ENCODE assay signal across 8 cellular contexts in genomic region chr17:1455748-1456599, GRCh38. TPM values are rescaled to one million over a fixed set of nuclear protein-coding genes. Genes with fewer than 3 reads are reported as not detected.
DNase-seq lines count a peak whose midpoint lies in the region; ATAC-seq, FAIRE-seq and TF ChIP-seq lines count a peak whose summit lies in the region.

Gene CRK (minus strand): TSS chr17:1456232. CDS start chr17:1456117, 115 bp downstream.

- intact Hi-C loops in activated CD4-positive, alpha-beta T cell treated with anti-CD3 and anti-CD28 coated beads, Interleukin-2, amount 10 ng/mL, durations not matched to agents 24 days and 14 days (cut with micrococcal nuclease), result loop anchor here (1.0 to 5.0 kb wide), 4 partner anchors 35 to 89 kb away; partner anchors contain the start of genes INPP5K and YWHAE
- intact Hi-C loops in colonic mucosa (cut with DNase I), result loop anchor here (2.0 to 10.0 kb wide), 2 partner anchors 61 to 91 kb away; partner anchors contain the start of gene INPP5K

- H3K9me3 ChIP-seq in BE2C (no peaks in the 10 kb centered on the region), colonic mucosa (no peaks in the 10 kb centered on the region)

- peak; percentile 69 for ATAC-seq in HG03457 (IDR thresholded peaks at IDR 0.05; ENCODE audit: unreplicated experiment)

- DNase-seq in BE2C, result peak; percentile 95
- peak; percentile 98 for DNase-seq in GM19239 (ENCODE audit: insufficient read length, low spot score)
- peak; percentile 22 for DNase-seq in NCI-H524 treated with DMSO at 0.1 percent for 48 hours (lab: John Stamatoyannopoulos, UW)
- DNase-seq in activated CD4-positive, alpha-beta T cell treated with anti-CD3 and anti-CD28 coated beads, Interleukin-2, amount 10 ng/mL, durations not matched to agents 24 days and 14 days, result peak; percentile 100
- peak; percentile 97 for DNase-seq in colonic mucosa
- peak; percentile 95 to 98 (median 96) for DNase-seq in stimulated activated CD4-positive, alpha-beta T cell treated with anti-CD3 and anti-CD28 coated beads, Interleukin-1b, Interleukin-23, amount 100 ng/mL, for 24 hours (ENCODE audit: low read depth in 4 of 4, low spot score in 1 of 4)

- peaks cover 13% of the 10 kb centered on the region for H3K27me3 Mint-ChIP-seq in activated CD4-positive, alpha-beta T cell treated with anti-CD3 and anti-CD28 coated beads, Interleukin-2, amount 10 ng/mL, durations not matched to agents 24 days and 14 days

- TF ChIP-seq CTCF in BE2C (IDR thresholded peaks at IDR 0.05; ENCODE audit: low read depth, low read length), result no peak
- no peak for TF ChIP-seq CTCF in colonic mucosa (IDR thresholded peaks at IDR 0.05)

- H3K4me3 ChIP-seq in BE2C (ENCODE audit: low read depth, low read length), result peak within 1 kb of the TSS; percentile 74
- peak within 1 kb of the TSS; percentile 86 for H3K4me3 ChIP-seq in colonic mucosa

- FAIRE-seq in GM19239 (lab: Jason Lieb, UNC), result peak; percentile 94

- H3K27me3 ChIP-seq in BE2C (no peaks in the 10 kb centered on the region), colonic mucosa (no peaks in the 10 kb centered on the region), layer of hippocampus (ENCODE audit: control insufficient read depth, insufficient read depth, low read length) (no peaks in the 10 kb centered on the region)

- H3K4me3 Mint-ChIP-seq in activated CD4-positive, alpha-beta T cell treated with anti-CD3 and anti-CD28 coated beads, Interleukin-2, amount 10 ng/mL, durations not matched to agents 24 days and 14 days, result peak within 1 kb of the TSS; percentile 91

- H3K4me1 Mint-ChIP-seq in activated CD4-positive, alpha-beta T cell treated with anti-CD3 and anti-CD28 coated beads, Interleukin-2, amount 10 ng/mL, durations not matched to agents 24 days and 14 days, result peaks cover 24% of the 10 kb centered on the region

- H3K27ac ChIP-seq in colonic mucosa (peak within 1 kb of the TSS; percentile 93), layer of hippocampus (ENCODE audit: low read depth, low read length) (peak within 1 kb of the TSS; percentile 91)

- no peaks in the 10 kb centered on the region for H3K9me3 Mint-ChIP-seq in activated CD4-positive, alpha-beta T cell treated with anti-CD3 and anti-CD28 coated beads, Interleukin-2, amount 10 ng/mL, durations not matched to agents 24 days and 14 days

- H3K27ac Mint-ChIP-seq in activated CD4-positive, alpha-beta T cell treated with anti-CD3 and anti-CD28 coated beads, Interleukin-2, amount 10 ng/mL, durations not matched to agents 24 days and 14 days, result peak within 1 kb of the TSS; percentile 91

- H3K4me1 ChIP-seq in BE2C (no peaks in the 10 kb centered on the region), colonic mucosa (peaks cover 13% of the 10 kb centered on the region)

- H3K36me3 Mint-ChIP-seq in activated CD4-positive, alpha-beta T cell treated with anti-CD3 and anti-CD28 coated beads, Interleukin-2, amount 10 ng/mL, durations not matched to agents 24 days and 14 days (ENCODE audit: low read depth), result peaks cover 19% of the 10 kb centered on the region

- H3K36me3 ChIP-seq in BE2C (no peaks in the 10 kb centered on the region; the same call in 1 of the 2 replicates), colonic mucosa (no peaks in the 10 kb centered on the region)

- H3K9ac ChIP-seq in colonic mucosa (ENCODE audit: low read depth in 2 of 2, low read length in 2 of 2), result peak within 1 kb of the TSS; percentile 93 to 99

RNA-seq across cellular contexts. Expression of gene CRK, which starts in this region (rescaled TPM):
- 29.0 TPM for polyA plus RNA-seq in BE2C (2012; ENCODE audit: insufficient read depth, insufficient read length, low read depth)
- 22.5 and 24.3 TPM in 2 replicates for total RNA-seq in activated CD4-positive, alpha-beta T cell treated with anti-CD3 and anti-CD28 coated beads, Interleukin-2, amount 10 ng/mL, durations not matched to agents 24 days and 14 days
- total RNA-seq in colonic mucosa, result 10 to 100 TPM; 74.5 to 82.0 TPM

Comparison
In these comparisons a context has a peak if more than half of its experiments do, and no peak if none do; other contexts are left out.
1. Peak in every context shown above with its lines: DNase-seq, ATAC-seq, H3K4me3 ChIP-seq and H3K27ac ChIP-seq.
2. DNase-seq: peak in every context shown above with its lines; median percentile 100 in activated CD4-positive, alpha-beta T cell treated with anti-CD3 and anti-CD28 coated beads, Interleukin-2, amount 10 ng/mL, durations not matched to agents 24 days and 14 days; 98 in GM19239; 97 in colonic mucosa; 96 in stimulated activated CD4-positive, alpha-beta T cell treated with anti-CD3 and anti-CD28 coated beads, Interleukin-1b, Interleukin-23, amount 100 ng/mL, for 24 hours; 95 in BE2C; 22 in NCI-H524 treated with DMSO at 0.1 percent for 48 hours.